In genomic region chr4:53315300-53315699, GRCh38 we compare ENCODE assay signal across 31 cellular contexts. TPM values are rescaled to one million over a fixed set of nuclear protein-coding genes. Genes with fewer than 3 reads are reported as not detected.
DNase-seq lines count a peak whose midpoint lies in the region; ATAC-seq, FAIRE-seq and TF ChIP-seq lines count a peak whose summit lies in the region.
"Had no signal": no experiment of that assay in that cellular context is flagged by ENCODE, and none has a peak within 500 bp of the region (broad histone marks: within the 10 kb centered on the region; RNA-seq: fewer than 3 reads in every experiment).

No MANE protein-coding gene starts in this region.

- H3K36me3 ChIP-seq in MM.1S (replicated peaks; ENCODE audit: insufficient read depth, low read length) = 0 out of 2 replicates have a peak, but pooled peaks cover 7% of the 10 kb centered on the region
- no peaks in the 10 kb centered on the region for H3K36me3 ChIP-seq in endodermal cell (ENCODE audit: control insufficient read depth, insufficient read depth, low read length)
- peaks cover 0 to 3% of the 10 kb centered on the region in 2 experiments for H3K36me3 ChIP-seq in SK-N-SH (replicated peaks in 1 of 2; ENCODE audit: control insufficient read depth in 1 of 2, insufficient read depth in 2 of 2, low read length in 1 of 2)
- H3K36me3 ChIP-seq: adrenal gland, WERI-Rb-1 had no signal

- H3K9me3 ChIP-seq in A549 = no peaks in the 10 kb centered on the region
- H3K9me3 ChIP-seq in MM.1S (replicated peaks; ENCODE audit: insufficient read depth, low read length) = no peaks in the 10 kb centered on the region
- no peaks in the 10 kb centered on the region for H3K9me3 ChIP-seq in endodermal cell (ENCODE audit: control insufficient read depth, low read length)
- no peaks in the 10 kb centered on the region for H3K9me3 ChIP-seq in SK-N-SH
- H3K9me3 ChIP-seq: adrenal gland, Caco-2, heart left ventricle, left lung had no signal

- TF ChIP-seq CTCF in A549 (IDR thresholded peaks at IDR 0.05) (no peak), MM.1S (IDR thresholded peaks at IDR 0.05; ENCODE audit: low read length) (no peak), endodermal cell (conservative IDR thresholded peaks at IDR 0.05) (no peak), mesothelial cell of epicardium (IDR thresholded peaks at IDR 0.05; ENCODE audit: unreplicated experiment) (no peak), SK-N-SH (IDR thresholded peaks at IDR 0.05) (no peak)

- no peak for TF ChIP-seq EP300 in A549 (IDR thresholded peaks at IDR 0.05)
- no peak for TF ChIP-seq EP300 in SK-N-SH (IDR thresholded peaks at IDR 0.05; ENCODE audit: borderline replicate concordance in 1 of 2, low read depth in 1 of 2, low read length in 1 of 2)

- H3K4me2 ChIP-seq in A549 (no peak overlapping the region), MM.1S (ENCODE audit: low read depth, low read length) (no peak overlapping the region), SK-N-SH (no peak overlapping the region)
- H3K4me2 ChIP-seq: BLaER1 treated with 17β-estradiol and CSF1 and Interleukin-3, amounts not matched to agents 10 nM and 100 nM had no signal

- ATAC-seq in A549 (no peak), HG03045 (IDR thresholded peaks at IDR 0.05; ENCODE audit: unreplicated experiment) (no peak)
- ATAC-seq: activated T-cell treated with anti-CD3 and anti-CD28 coated beads, Interleukin-2, amount 50 U/mL, for 4 hours; heart left ventricle; left lung; naive thymus-derived CD4-positive, alpha-beta T cell; PC-3 had no signal

- DNase-seq in A549 (ENCODE audit: low read depth in 1 of 2, low spot score in 1 of 2) = no peak
- DNase-seq in MM.1S = peak; percentile 19
- peak; percentile 44 for DNase-seq in endodermal cell
- DNase-seq in mesothelial cell of epicardium (ENCODE audit: low spot score in 2 of 2, unreplicated experiment in 2 of 2) = no peak
- DNase-seq in SK-N-SH = no peak
- DNase-seq in activated CD8-positive, alpha-beta memory T cell treated with anti-CD3 and anti-CD28 coated beads for 24 hours = no peak
- no peak for DNase-seq in NCI-H748 (lab: John Stamatoyannopoulos, UW; ENCODE audit: unreplicated experiment)
- DNase-seq: activated CD4-positive, alpha-beta T cell treated with anti-CD3 and anti-CD28 coated beads, Interleukin-2, amount 10 ng/mL, durations not matched to agents 24 days and 14 days; activated gamma-delta T cell treated with Interleukin-2 at 50 U/mL for 16 hours; activated T-cell treated with anti-CD3 and anti-CD28 coated beads, Interleukin-2, amount 50 U/mL, for 4 hours; adrenal gland; DMS79; GDM1; HCEC 1CT; heart left ventricle; left lung; NCI-H1694; NCI-H510A; NK-92 treated with Interleukin-12 subunit alpha and Interleukin-12 subunit beta, amount 100 ng/mL, for 24 hours; PC-3; Right ventricle myocardium superior; stimulated activated CD4-positive, alpha-beta T cell treated with anti-CD3 and anti-CD28 coated beads, Interleukin-2, amount 100 ng/mL, for 24 hours; T-helper 9 cell; trophoblast cell; WERI-Rb-1 had no signal

- H3K27me3 Mint-ChIP-seq in endodermal cell (ENCODE audit: insufficient read depth) (no peaks in the 10 kb centered on the region), mesothelial cell of epicardium (ENCODE audit: low read depth) (no peaks in the 10 kb centered on the region)
- H3K27me3 Mint-ChIP-seq: activated CD4-positive, alpha-beta T cell treated with anti-CD3 and anti-CD28 coated beads, Interleukin-2, amount 10 ng/mL, durations not matched to agents 24 days and 14 days; naive thymus-derived CD4-positive, alpha-beta T cell had no signal

- FAIRE-seq in A549 (lab: Jason Lieb, UNC) = no peak

- no peak overlapping the region for H2AFZ ChIP-seq in MM.1S (ENCODE audit: low read length)
- no peak overlapping the region for H2AFZ ChIP-seq in SK-N-SH (ENCODE audit: low read depth)

- no peaks in the 10 kb centered on the region for H3F3A ChIP-seq in MM.1S (ENCODE audit: insufficient read depth, low read length)
- H3F3A ChIP-seq in SK-N-SH (replicated peaks; ENCODE audit: insufficient read depth) = peaks cover 5% of the 10 kb centered on the region

- no peaks in the 10 kb centered on the region for H3K9me2 ChIP-seq in MM.1S (replicated peaks; ENCODE audit: insufficient read depth, low read length)
- no peaks in the 10 kb centered on the region for H3K9me2 ChIP-seq in SK-N-SH

- CTCF ChIA-PET in A549 (lab: Yijun Ruan, JAX) = no interaction called here
- CTCF ChIA-PET in SK-N-SH (lab: Yijun Ruan, JAX) = no interaction called here

- H3K4me3 Mint-ChIP-seq in endodermal cell (no peak overlapping the region), mesothelial cell of epicardium (no peak overlapping the region)
- H3K4me3 Mint-ChIP-seq: activated CD4-positive, alpha-beta T cell treated with anti-CD3 and anti-CD28 coated beads, Interleukin-2, amount 10 ng/mL, durations not matched to agents 24 days and 14 days; activated T-cell treated with anti-CD3 and anti-CD28 coated beads, Interleukin-2, amount 50 U/mL, for 4 hours; brain had no signal

- H3K79me2 ChIP-seq in MM.1S (ENCODE audit: low read length) = peaks cover 43% of the 10 kb centered on the region
- H3K79me2 ChIP-seq in SK-N-SH (ENCODE audit: insufficient read depth) = peaks cover 19% of the 10 kb centered on the region; the same call in 1 of the 2 replicates

- no peak overlapping the region for H3K27ac ChIP-seq in A549
- H3K27ac ChIP-seq in MM.1S (ENCODE audit: low read length) = no peak overlapping the region
- H3K27ac ChIP-seq in endodermal cell (ENCODE audit: low read depth, low read length) = no peak overlapping the region
- no peak overlapping the region for H3K27ac ChIP-seq in SK-N-SH (ENCODE audit: low read depth in 2 of 2, low read length in 1 of 2)
- H3K27ac ChIP-seq: adrenal gland; BLaER1 treated with 17β-estradiol and CSF1 and Interleukin-3, amounts not matched to agents 10 nM and 100 nM; epithelial cell of prostate; heart left ventricle; left lung; WERI-Rb-1 had no signal

- H3K4me1 Mint-ChIP-seq in endodermal cell (peaks cover 11% of the 10 kb centered on the region), mesothelial cell of epicardium (peaks cover 17% of the 10 kb centered on the region)

- H3K27ac Mint-ChIP-seq in endodermal cell (no peak overlapping the region), mesothelial cell of epicardium (peak overlapping the region; percentile 75)
- H3K27ac Mint-ChIP-seq: activated CD4-positive, alpha-beta T cell treated with anti-CD3 and anti-CD28 coated beads, Interleukin-2, amount 10 ng/mL, durations not matched to agents 24 days and 14 days; brain had no signal

- 93% methylated on average over 1 of the region's 1 CpG for WGBS in A549 (ENCODE audit: missing lambda C conversion rate)
- 67 to 74% methylated on average over 1 of the region's 1 CpG for WGBS in endodermal cell (ENCODE audit: insufficient coverage in 1 of 2, insufficient read length in 1 of 2), 2 experiments
- 100% methylated on average over 1 of the region's 1 CpG for WGBS in SK-N-SH (ENCODE audit: low lambda C conversion rate)

- H3K9ac ChIP-seq in MM.1S (ENCODE audit: low read length) = no peak overlapping the region
- H3K9ac ChIP-seq in endodermal cell (ENCODE audit: extremely low read depth, low read length, poor library complexity, severe bottlenecking) = no peak overlapping the region
- H3K9ac ChIP-seq in SK-N-SH = no peak overlapping the region
- H3K9ac ChIP-seq: BLaER1 treated with 17β-estradiol and CSF1 and Interleukin-3, amounts not matched to agents 10 nM and 100 nM had no signal

- H3K27me3 ChIP-seq in MM.1S (replicated peaks; ENCODE audit: insufficient read depth, low read length) = no peaks in the 10 kb centered on the region
- no peaks in the 10 kb centered on the region for H3K27me3 ChIP-seq in endodermal cell (ENCODE audit: control insufficient read depth, insufficient read depth, low read length, poor library complexity, severe bottlenecking)
- no peaks in the 10 kb centered on the region for H3K27me3 ChIP-seq in SK-N-SH (ENCODE audit: insufficient read depth)
- H3K27me3 ChIP-seq: adrenal gland; BLaER1 treated with 17β-estradiol and CSF1 and Interleukin-3, amounts not matched to agents 10 nM and 100 nM; heart left ventricle; left lung had no signal

- H3K4me3 ChIP-seq in A549 = no peak overlapping the region
- H3K4me3 ChIP-seq in MM.1S (ENCODE audit: low read length) = no peak overlapping the region
- H3K4me3 ChIP-seq in endodermal cell (ENCODE audit: low read length) = no peak overlapping the region
- no peak overlapping the region for H3K4me3 ChIP-seq in SK-N-SH (ENCODE audit: low read depth in 2 of 2, low read length in 1 of 2)
- H3K4me3 ChIP-seq: adrenal gland; BLaER1 treated with 17β-estradiol and CSF1 and Interleukin-3, amounts not matched to agents 10 nM and 100 nM; heart left ventricle; left lung had no signal

- TF ChIP-seq RAD21 in A549 (conservative IDR thresholded peaks at IDR 0.05 in 1 of 2, IDR thresholded peaks at IDR 0.05 in 1 of 2) = no peak
- TF ChIP-seq RAD21 in SK-N-SH (IDR thresholded peaks at IDR 0.05; ENCODE audit: low read length) = no peak

- H4K20me1 ChIP-seq in MM.1S (ENCODE audit: insufficient read depth, low read length) = no peaks in the 10 kb centered on the region
- H4K20me1 ChIP-seq in SK-N-SH (ENCODE audit: insufficient read depth) = no peaks in the 10 kb centered on the region

- H3K9me3 Mint-ChIP-seq in endodermal cell = no peaks in the 10 kb centered on the region
- no peaks in the 10 kb centered on the region for H3K9me3 Mint-ChIP-seq in mesothelial cell of epicardium
- H3K9me3 Mint-ChIP-seq: activated CD4-positive, alpha-beta T cell treated with anti-CD3 and anti-CD28 coated beads, Interleukin-2, amount 10 ng/mL, durations not matched to agents 24 days and 14 days; activated T-cell treated with anti-CD3 and anti-CD28 coated beads, Interleukin-2, amount 50 U/mL, for 4 hours; brain; naive thymus-derived CD4-positive, alpha-beta T cell had no signal

- POLR2A ChIA-PET in A549 (lab: Yijun Ruan, JAX) (interaction anchor here (0.7 kb wide), 1 partner anchor 294 kb away, joined by 3 read pairs; no protein-coding TSS in a partner anchor), SK-N-SH (lab: Yijun Ruan, JAX) (no interaction called here)

- H3K36me3 Mint-ChIP-seq in endodermal cell (ENCODE audit: low read depth) (no peaks in the 10 kb centered on the region), mesothelial cell of epicardium (no peaks in the 10 kb centered on the region)
- H3K36me3 Mint-ChIP-seq: brain had no signal

- no peaks in the 10 kb centered on the region for H3K4me1 ChIP-seq in A549
- H3K4me1 ChIP-seq in MM.1S (ENCODE audit: low read length) = peaks cover 4% of the 10 kb centered on the region; the same call in 1 of the 2 replicates
- no peaks in the 10 kb centered on the region for H3K4me1 ChIP-seq in endodermal cell (ENCODE audit: control insufficient read depth, insufficient read depth, low read length)
- H3K4me1 ChIP-seq in SK-N-SH (ENCODE audit: control insufficient read depth in 1 of 2, insufficient read depth in 2 of 2, low read depth in 1 of 2, low read length in 1 of 2) = peaks cover 11 to 19% of the 10 kb centered on the region in 2 experiments; a peak in 2 of 4 replicates
- H3K4me1 ChIP-seq: Caco-2, heart left ventricle, left lung had no signal

- TF ChIP-seq POLR2A in A549 (IDR thresholded peaks at IDR 0.05; ENCODE audit: low read length) = no peak

RNA-seq across cellular contexts. Expression of gene SCFD2, which starts 50.6 kb away (rescaled TPM):
- polyA plus RNA-seq in A549 (2011; rRNA removed) (10.8 and 12.1 TPM in 2 replicates), A549 (2017; fragmentation: RNase III; extraction: RNeasy Plus Mini Kit Qiagen cat#74134 plus additional on column Dnase treatment) (7.6 to 8.2 TPM (median 7.7 TPM) in 3 replicates), SK-N-SH (2012; rRNA removed) (14.1 and 16.0 TPM in 2 replicates)
- 12.6 and 12.8 TPM in 2 replicates for polyA plus RNA-seq in A549 (2012; cell fraction: cytosol; rRNA removed)
- polyA plus RNA-seq in A549 (2012; cell fraction: nucleus; rRNA removed) = 16.8 and 20.2 TPM in 2 replicates
- polyA minus RNA-seq in A549 (2011; rRNA and poly(A)+ RNA removed) = 36.0 and 40.2 TPM in 2 replicates
- total RNA-seq in endodermal cell (1 to 10 TPM; 5.7 to 6.5 TPM), mesothelial cell of epicardium (14.5 to 15.8 TPM (median 15.6 TPM) in 3 replicates)
- polyA plus RNA-seq in endodermal cell (2013, experiment 1 of 2) = 6.2 TPM
- 6.2 TPM for polyA plus RNA-seq in endodermal cell (2013, experiment 2 of 2)
- polyA plus RNA-seq in SK-N-SH (2012; cell fraction: cytosol; rRNA removed) = 7.7 and 11.6 TPM in 2 replicates
- 12.6 and 15.1 TPM in 2 replicates for polyA plus RNA-seq in SK-N-SH (2012; cell fraction: nucleus; rRNA removed)

Comparison
In these comparisons a context has a peak if more than half of its experiments do, and no peak if none do; other contexts are left out.
1. DNase-seq: peak in MM.1S (single experiment) and endodermal cell (single experiment); none in A549 (0 of 2), mesothelial cell of epicardium (0 of 2), SK-N-SH (single experiment), activated CD8-positive, alpha-beta memory T cell treated with anti-CD3 and anti-CD28 coated beads for 24 hours (single experiment) and NCI-H748 (single experiment).